Comparison of ENCODE assay signal across 8 cellular contexts in the genomic region with DNA sequence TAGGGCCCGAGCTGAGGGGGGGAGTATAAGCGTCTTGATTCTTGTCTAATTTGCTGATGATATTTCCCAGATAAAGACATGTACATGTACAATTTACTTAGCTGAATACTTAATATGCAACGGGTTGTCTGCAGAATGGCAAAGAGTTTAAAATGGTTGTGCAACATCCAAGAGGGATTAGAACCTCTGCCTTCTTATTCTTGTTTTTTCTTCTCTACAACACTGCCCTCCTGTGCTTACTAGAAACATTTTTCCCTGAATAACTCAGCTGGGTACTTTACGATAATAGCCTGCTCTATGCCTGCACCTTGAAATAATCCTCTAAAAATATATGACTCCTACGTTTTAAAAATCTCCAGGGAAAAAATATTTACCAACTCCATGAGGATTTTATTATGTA. TPM values are rescaled to one million over a fixed set of nuclear protein-coding genes. Genes with fewer than 3 reads are reported as not detected.
DNase-seq lines count a peak whose midpoint lies in the region; ATAC-seq, FAIRE-seq and TF ChIP-seq lines count a peak whose summit lies in the region.

No MANE protein-coding gene starts in this region.

- no peak overlapping the region for H4K8ac ChIP-seq in mesendoderm (ENCODE audit: low read depth, low read length)

- H3K4me2 ChIP-seq in mesendoderm (ENCODE audit: low read length) = no peak overlapping the region

- no peak overlapping the region for H2BK15ac ChIP-seq in mesendoderm (replicated peaks; ENCODE audit: low read depth)

- no peak overlapping the region for H3K27ac ChIP-seq in mesendoderm (ENCODE audit: low read depth, low read length)

- H2AK5ac ChIP-seq in mesendoderm (ENCODE audit: low read length) = no peak overlapping the region

- no peaks in the 10 kb centered on the region for H3K4me1 ChIP-seq in mesendoderm (ENCODE audit: control insufficient read depth, low read depth, low read length)

- DNase-seq in LHCN-M2 (ENCODE audit: low read depth) (peak; percentile 59), amniotic epithelial cell (ENCODE audit: low read depth) (peak; percentile 77), mesendoderm (peak; percentile 37), urothelium cell line (ENCODE audit: low spot score) (no peak)
- DNase-seq in activated CD4-positive, alpha-beta T cell treated with anti-CD3 and anti-CD28 coated beads for 48 hours = no peak

- peak; percentile 31; the same call in 2 of the 3 replicates for TF ChIP-seq CTCF in GM12872 (IDR thresholded peaks at IDR 0.05; ENCODE audit: insufficient read depth, low read depth, low read length)

- ATAC-seq in GM21381 (IDR thresholded peaks at IDR 0.05; ENCODE audit: unreplicated experiment) (no peak), HG03571 (IDR thresholded peaks at IDR 0.05; ENCODE audit: unreplicated experiment) (no peak)

- H3K4ac ChIP-seq in mesendoderm (ENCODE audit: low read depth, low read length) = no peak overlapping the region

- H3K4me3 ChIP-seq in mesendoderm (ENCODE audit: low read length) = no peak overlapping the region

- no peak overlapping the region for H3K56ac ChIP-seq in mesendoderm (ENCODE audit: low read length)

- no peak overlapping the region for H3K9ac ChIP-seq in mesendoderm (ENCODE audit: low read length)

- no peak overlapping the region for H3K18ac ChIP-seq in mesendoderm (ENCODE audit: low read length)

- no peaks in the 10 kb centered on the region for H3K79me1 ChIP-seq in mesendoderm (ENCODE audit: low read length)

- H2BK5ac ChIP-seq in mesendoderm (ENCODE audit: low read length) = no peak overlapping the region

- H3K79me2 ChIP-seq in mesendoderm (ENCODE audit: control insufficient read depth, insufficient read depth, low read length) = no peaks in the 10 kb centered on the region

- no peak overlapping the region for H4K5ac ChIP-seq in mesendoderm (ENCODE audit: low read length)

- H2BK120ac ChIP-seq in mesendoderm (ENCODE audit: low read depth, low read length) = no peak overlapping the region

- WGBS in mesendoderm (ENCODE audit: extremely low coverage, insufficient coverage, low lambda C conversion rate) = no CpG with 5 or more reads among the region's 5 CpGs

- H3K27me3 ChIP-seq in mesendoderm (ENCODE audit: insufficient read depth, low read length, poor library complexity) = no peaks in the 10 kb centered on the region

- no peak overlapping the region for H3K23ac ChIP-seq in mesendoderm (ENCODE audit: low read length)

- no peaks in the 10 kb centered on the region for H3K36me3 ChIP-seq in mesendoderm (ENCODE audit: control insufficient read depth, insufficient read depth, low read length)

- FAIRE-seq in urothelium cell line (lab: Jason Lieb, UNC) = no peak

RNA-seq across cellular contexts. Expression of gene INTS12, which starts 41.8 kb away (rescaled TPM):
- 18.1 and 23.9 TPM in 2 replicates for total RNA-seq in LHCN-M2 (2014; rRNA removed)
- 17.2 TPM for polyA plus RNA-seq in LHCN-M2 (2012)
- 21.8 TPM for polyA plus RNA-seq in mesendoderm (2013, experiment 1 of 2)
- polyA plus RNA-seq in mesendoderm (2013, experiment 2 of 2) = 20.7 TPM

RNA-seq across cellular contexts. Expression of gene GSTCD, which starts 41.9 kb away (rescaled TPM):
- total RNA-seq in LHCN-M2 (2014; rRNA removed) = 18.6 and 25.8 TPM in 2 replicates
- polyA plus RNA-seq in LHCN-M2 (2012) = 3.1 TPM
- 17.2 TPM for polyA plus RNA-seq in mesendoderm (2013, experiment 1 of 2)
- 15.8 TPM for polyA plus RNA-seq in mesendoderm (2013, experiment 2 of 2)

Comparison
In these comparisons a context has a peak if more than half of its experiments do, and no peak if none do; other contexts are left out.
1. DNase-seq: peak in LHCN-M2 (single experiment), amniotic epithelial cell (single experiment) and mesendoderm (single experiment); none in activated CD4-positive, alpha-beta T cell treated with anti-CD3 and anti-CD28 coated beads for 48 hours (single experiment) and urothelium cell line (single experiment).